Comparison of ENCODE assay signal across 21 cellular contexts in genomic region chr20:20706285-20706684, GRCh38.
"Had no signal": no experiment of that assay in that cellular context is flagged by ENCODE, and none has a peak within 500 bp of the region (broad histone marks: within the 10 kb centered on the region; RNA-seq: fewer than 3 reads in every experiment).

No MANE protein-coding gene starts in this region.

- H3K9me3 ChIP-seq: ascending aorta, ovary, tibial artery, uterus had no signal

- H3K27me3 ChIP-seq: ascending aorta, ovary, tibial artery, uterus had no signal

- H3K27ac ChIP-seq: ascending aorta, ovary, tibial artery, uterus had no signal

- H3K4me3 Mint-ChIP-seq: activated naive CD4-positive, alpha-beta T cell treated with anti-CD3 and anti-CD28 coated beads, Interleukin-2, amount 10 ng/mL, durations not matched to agents 7 days and 5 days; activated T-cell treated with anti-CD3 and anti-CD28 coated beads, Interleukin-2, amount 50 U/mL, for 4 hours; naive thymus-derived CD8-positive, alpha-beta T cell had no signal

- H3K9me3 Mint-ChIP-seq: activated naive CD4-positive, alpha-beta T cell treated with anti-CD3 and anti-CD28 coated beads, Interleukin-2, amount 10 ng/mL, durations not matched to agents 7 days and 5 days; activated T-cell treated with anti-CD3 and anti-CD28 coated beads, Interleukin-2, amount 50 U/mL, for 4 hours had no signal

- ATAC-seq: activated T-cell treated with anti-CD3 and anti-CD28 coated beads, Interleukin-2, amount 50 U/mL, for 4 hours; left ventricle myocardium superior; naive thymus-derived CD8-positive, alpha-beta T cell had no signal

- H3K36me3 ChIP-seq: ascending aorta, ovary, tibial artery, uterus had no signal

- H3K4me1 ChIP-seq: uterus had no signal

- DNase-seq: activated CD4-positive, alpha-beta T cell treated with anti-CD3 and anti-CD28 coated beads, Interleukin-2, amount 50 U/mL, for 1 hour; activated CD4-positive, CD25-positive, alpha-beta regulatory T cell treated with anti-CD3 and anti-CD28 coated beads, Interleukin-2, amount 50 U/mL, for 72 hours; activated CD8-positive, alpha-beta memory T cell treated with anti-CD3 and anti-CD28 coated beads, Interleukin-2, amount 50 U/mL, for 4 hours; activated effector memory CD4-positive, alpha-beta T cell treated with Interleukin-2 at 50 U/mL for 16 hours; activated naive CD4-positive, alpha-beta T cell treated with anti-CD3 and anti-CD28 coated beads, Interleukin-2, amount 10 ng/mL, durations not matched to agents 7 days and 5 days; activated T-cell treated with anti-CD3 and anti-CD28 coated beads, Interleukin-2, amount 50 U/mL, for 4 hours; cerebellar nuclear complex; cortex of kidney; erythroblast; foreskin melanocyte; kidney; left ventricle myocardium superior; mesendoderm; naive thymus-derived CD8-positive, alpha-beta T cell; ovary; stimulated activated CD8-positive, alpha-beta memory T cell treated with anti-CD3 and anti-CD28 coated beads, Interleukin-4, amount 100 ng/mL, for 48 hours; stimulated activated naive CD4-positive, alpha-beta T cell; T1000; tibial artery; uterus had no signal

- H3K27me3 Mint-ChIP-seq: activated naive CD4-positive, alpha-beta T cell treated with anti-CD3 and anti-CD28 coated beads, Interleukin-2, amount 10 ng/mL, durations not matched to agents 7 days and 5 days; naive thymus-derived CD8-positive, alpha-beta T cell had no signal

- H3K27ac Mint-ChIP-seq: activated naive CD4-positive, alpha-beta T cell treated with anti-CD3 and anti-CD28 coated beads, Interleukin-2, amount 10 ng/mL, durations not matched to agents 7 days and 5 days had no signal

- H3K4me3 ChIP-seq: ascending aorta, ovary, tibial artery, uterus had no signal
